25 cellular contexts compared by ENCODE assay signal in genomic region chr4:124025423-124025822, GRCh38.
DNase-seq lines count a peak whose midpoint lies in the region; ATAC-seq, FAIRE-seq and TF ChIP-seq lines count a peak whose summit lies in the region.
"Had no signal": no experiment of that assay in that cellular context is flagged by ENCODE, and none has a peak within 500 bp of the region (broad histone marks: within the 10 kb centered on the region; RNA-seq: fewer than 3 reads in every experiment).

No MANE protein-coding gene starts in this region.

- peak overlapping the region; percentile 40 for H3K4me3 ChIP-seq in astrocyte (ENCODE audit: insufficient read depth, low read depth, low read length)
- H3K4me3 ChIP-seq in fibroblast of villous mesenchyme (ENCODE audit: low read depth, low read length): no peak overlapping the region
- H3K4me3 ChIP-seq: dorsolateral prefrontal cortex, hepatocyte, ovary, spleen, thyroid gland had no signal

- no peaks in the 10 kb centered on the region for H3K79me2 ChIP-seq in astrocyte (ENCODE audit: insufficient read depth, low read length)
- H3K79me2 ChIP-seq: hepatocyte had no signal

- peak overlapping the region; percentile 49 for H3K9ac ChIP-seq in astrocyte (ENCODE audit: low read length)
- H3K9ac ChIP-seq: KMS-11 had no signal

- no peaks in the 10 kb centered on the region for H3K36me3 Mint-ChIP-seq in astrocyte (ENCODE audit: low read depth, unreplicated experiment)
- no peaks in the 10 kb centered on the region for H3K36me3 Mint-ChIP-seq in natural killer cell treated with Interleukin-12 subunit alpha and Interleukin-12 subunit beta and Interleukin-15 and Interleukin-18, amount 100 ng/mL, for 72 hours
- H3K36me3 Mint-ChIP-seq: activated naive CD4-positive, alpha-beta T cell treated with anti-CD3 and anti-CD28 coated beads, Interleukin-2, amount 50 U/mL, for 24 hours; brain had no signal

- H3K4me1 ChIP-seq in astrocyte (ENCODE audit: insufficient read depth, low read length): no peaks in the 10 kb centered on the region
- H3K4me1 ChIP-seq: spleen had no signal

- no peak for FAIRE-seq in astrocyte (lab: Jason Lieb, UNC)
- FAIRE-seq: H54 had no signal

- H3K4me3 Mint-ChIP-seq in astrocyte (ENCODE audit: unreplicated experiment): no peak overlapping the region
- no peak overlapping the region for H3K4me3 Mint-ChIP-seq in natural killer cell treated with Interleukin-12 subunit alpha and Interleukin-12 subunit beta and Interleukin-15 and Interleukin-18, amount 100 ng/mL, for 72 hours
- H3K4me3 Mint-ChIP-seq: activated CD8-positive, alpha-beta T cell treated with anti-CD3 and anti-CD28 coated beads for 36 hours; activated naive CD4-positive, alpha-beta T cell treated with anti-CD3 and anti-CD28 coated beads, Interleukin-2, amount 50 U/mL, for 24 hours; brain; T-helper 1 cell treated with Interleukin-12 subunit alpha and Interleukin-12 subunit beta and Interleukin-4 antibody, amounts not matched to agents 30 μg/mL and 1 μg/mL, for 36 hours had no signal

- H3K4me1 Mint-ChIP-seq in astrocyte (ENCODE audit: low read depth, unreplicated experiment): no peaks in the 10 kb centered on the region
- no peaks in the 10 kb centered on the region for H3K4me1 Mint-ChIP-seq in natural killer cell treated with Interleukin-12 subunit alpha and Interleukin-12 subunit beta and Interleukin-15 and Interleukin-18, amount 100 ng/mL, for 72 hours (ENCODE audit: low read depth in 2 of 2)
- H3K4me1 Mint-ChIP-seq: activated naive CD4-positive, alpha-beta T cell treated with anti-CD3 and anti-CD28 coated beads, Interleukin-2, amount 50 U/mL, for 24 hours had no signal

- H3K36me3 ChIP-seq in astrocyte (ENCODE audit: insufficient read depth, low read length): no peaks in the 10 kb centered on the region
- H3K36me3 ChIP-seq: ovary, spleen, thyroid gland had no signal

- TF ChIP-seq CTCF in astrocyte (IDR thresholded peaks at IDR 0.05; ENCODE audit: insufficient read depth, low read depth, low read length): no peak
- no peak for TF ChIP-seq CTCF in fibroblast of villous mesenchyme (IDR thresholded peaks at IDR 0.05; ENCODE audit: insufficient read depth, low read depth, low read length)

- H3K27ac Mint-ChIP-seq in astrocyte (ENCODE audit: unreplicated experiment): no peak overlapping the region
- no peak overlapping the region for H3K27ac Mint-ChIP-seq in natural killer cell treated with Interleukin-12 subunit alpha and Interleukin-12 subunit beta and Interleukin-15 and Interleukin-18, amount 100 ng/mL, for 72 hours
- H3K27ac Mint-ChIP-seq: activated CD8-positive, alpha-beta T cell treated with anti-CD3 and anti-CD28 coated beads for 36 hours; activated naive CD4-positive, alpha-beta T cell treated with anti-CD3 and anti-CD28 coated beads, Interleukin-2, amount 50 U/mL, for 24 hours; T-helper 1 cell treated with Interleukin-12 subunit alpha and Interleukin-12 subunit beta and Interleukin-4 antibody, amounts not matched to agents 30 μg/mL and 1 μg/mL, for 36 hours had no signal

- H3K4me2 ChIP-seq in astrocyte (ENCODE audit: low read length): peak overlapping the region; percentile 77
- H3K4me2 ChIP-seq: hepatocyte, KMS-11 had no signal

- no peak overlapping the region for H3K27ac ChIP-seq in astrocyte (ENCODE audit: low read depth, low read length)
- H3K27ac ChIP-seq: dorsolateral prefrontal cortex, hepatocyte, KMS-11, ovary, spleen, thyroid gland had no signal

- no peaks in the 10 kb centered on the region for H3K27me3 Mint-ChIP-seq in astrocyte (ENCODE audit: low read depth, unreplicated experiment)
- no peaks in the 10 kb centered on the region for H3K27me3 Mint-ChIP-seq in natural killer cell treated with Interleukin-12 subunit alpha and Interleukin-12 subunit beta and Interleukin-15 and Interleukin-18, amount 100 ng/mL, for 72 hours
- H3K27me3 Mint-ChIP-seq: activated CD8-positive, alpha-beta T cell treated with anti-CD3 and anti-CD28 coated beads for 36 hours; activated naive CD4-positive, alpha-beta T cell treated with anti-CD3 and anti-CD28 coated beads, Interleukin-2, amount 50 U/mL, for 24 hours had no signal

- no peaks in the 10 kb centered on the region for H3K27me3 ChIP-seq in astrocyte (ENCODE audit: insufficient read depth, low read length)
- H3K27me3 ChIP-seq: dorsolateral prefrontal cortex, hepatocyte, ovary, spleen, thyroid gland had no signal

- H2AFZ ChIP-seq in astrocyte (ENCODE audit: low read depth, low read length): peak overlapping the region; percentile 52
- H2AFZ ChIP-seq: hepatocyte had no signal

- H4K20me1 ChIP-seq in astrocyte (ENCODE audit: insufficient read depth, low read length): no peaks in the 10 kb centered on the region

- no peak for ATAC-seq in GM21723 (IDR thresholded peaks at IDR 0.05; ENCODE audit: unreplicated experiment)
- ATAC-seq in GM18502 (IDR thresholded peaks at IDR 0.05; ENCODE audit: poor library complexity, unreplicated experiment): no peak
- ATAC-seq in GM19324 (IDR thresholded peaks at IDR 0.05; ENCODE audit: low FRiP score, unreplicated experiment): no peak
- no peak for ATAC-seq in natural killer cell treated with Interleukin-12 subunit alpha and Interleukin-12 subunit beta and Interleukin-15 and Interleukin-18, amount 100 ng/mL, for 72 hours
- ATAC-seq: activated CD8-positive, alpha-beta T cell treated with anti-CD3 and anti-CD28 coated beads for 36 hours; esophagus mucosa had no signal

- H3K9me3 ChIP-seq in astrocyte (ENCODE audit: insufficient read depth, low read depth, low read length): no peaks in the 10 kb centered on the region
- H3K9me3 ChIP-seq: ovary, spleen, thyroid gland had no signal

- DNase-seq in LHCN-M2 (ENCODE audit: low read depth) (peak; percentile 57), astrocyte (ENCODE audit: low read depth) (no peak), fibroblast of villous mesenchyme (ENCODE audit: low read depth) (peak; percentile 30), renal cortical epithelial cell (ENCODE audit: low read depth) (peak; percentile 15)
- no peak for DNase-seq in natural killer cell treated with Interleukin-12 subunit alpha and Interleukin-12 subunit beta and Interleukin-15 and Interleukin-18, amount 100 ng/mL, for 72 hours (ENCODE audit: low spot score)
- DNase-seq: activated CD8-positive, alpha-beta T cell treated with anti-CD3 and anti-CD28 coated beads for 36 hours; activated T-cell treated with anti-CD3 and anti-CD28 coated beads, Interleukin-2, amount 50 U/mL, for 48 hours; dorsolateral prefrontal cortex; kidney; NCI-H1436 treated with DMSO at 0.1 percent for 48 hours; NCI-H446 treated with DMSO at 0.1 percent for 48 hours; ovary; SIG-M5; spleen had no signal

- H3K9me3 Mint-ChIP-seq in astrocyte (ENCODE audit: unreplicated experiment): no peaks in the 10 kb centered on the region
- H3K9me3 Mint-ChIP-seq in natural killer cell treated with Interleukin-12 subunit alpha and Interleukin-12 subunit beta and Interleukin-15 and Interleukin-18, amount 100 ng/mL, for 72 hours: peaks cover 3% of the 10 kb centered on the region
- H3K9me3 Mint-ChIP-seq: activated CD8-positive, alpha-beta T cell treated with anti-CD3 and anti-CD28 coated beads for 36 hours; activated naive CD4-positive, alpha-beta T cell treated with anti-CD3 and anti-CD28 coated beads, Interleukin-2, amount 50 U/mL, for 24 hours had no signal

Comparison
In these comparisons a context has a peak if more than half of its experiments do, and no peak if none do; other contexts are left out.
1. DNase-seq: peak in LHCN-M2 (single experiment), fibroblast of villous mesenchyme (single experiment) and renal cortical epithelial cell (single experiment); none in astrocyte (single experiment) and natural killer cell treated with Interleukin-12 subunit alpha and Interleukin-12 subunit beta and Interleukin-15 and Interleukin-18, amount 100 ng/mL, for 72 hours (single experiment).